In genomic region chr20:32224463-32224862, GRCh38 we compare ENCODE assay signal across 18 cellular contexts. TPM values are rescaled to one million over a fixed set of nuclear protein-coding genes. Genes with fewer than 3 reads are reported as not detected.
A peak's percentile ranks its signal among the peaks of the same experiment; 100 is the strongest.
DNase-seq lines count a peak whose midpoint lies in the region; ATAC-seq and TF ChIP-seq lines count a peak whose summit lies in the region.
"Had no signal": no experiment of that assay in that cellular context is flagged by ENCODE, and none has a peak within 500 bp of the region (broad histone marks: within the 10 kb centered on the region; RNA-seq: fewer than 3 reads in every experiment).

No MANE protein-coding gene starts in this region.

- ATAC-seq in stimulated activated naive CD8-positive, alpha-beta T cell treated with anti-CD3 and anti-CD28 coated beads, Interleukin-15, amount 100 ng/mL, for 72 hours, result no peak
- ATAC-seq in HG03457 (IDR thresholded peaks at IDR 0.05; ENCODE audit: unreplicated experiment) (no peak), WTC11 (no peak)
- ATAC-seq: CD8-positive, alpha-beta T cell had no signal

- H3K27ac ChIP-seq in mucosa of rectum (ENCODE audit: low read depth in 2 of 2, low read length in 2 of 2), result peak overlapping the region; percentile 63 to 82
- H3K27ac ChIP-seq: 22Rv1, RWPE1 had no signal

- no peak overlapping the region for H3K4me3 ChIP-seq in mucosa of rectum (ENCODE audit: low read length in 2 of 2)

- H3K4me1 ChIP-seq in mucosa of rectum (ENCODE audit: control insufficient read depth in 2 of 2, insufficient read depth in 2 of 2, low read length in 2 of 2), result peaks cover 29 to 49% of the 10 kb centered on the region in 2 donors

- no peak for DNase-seq in T-helper 2 cell treated with Interferon-gamma antibody and Interleukin-4, amounts not matched to agents 5 μg/mL and 100 μg/mL, for 36 hours (ENCODE audit: low spot score)
- DNase-seq in T-helper 2 cell (no peak), type B pancreatic cell (ENCODE audit: extremely low spot score, unreplicated experiment) (no peak), WTC11 (ENCODE audit: low spot score) (no peak)
- no peak for DNase-seq in stimulated activated naive CD8-positive, alpha-beta T cell treated with anti-CD3 and anti-CD28 coated beads, Interleukin-15, amount 100 ng/mL, for 72 hours
- DNase-seq: CD8-positive, alpha-beta T cell; DMS79; GOT3; KBM-7; NCI-H1436; NCI-H2029; NCI-H2171 treated with DMSO at 0.1 percent for 48 hours; NCI-H446 treated with DMSO at 0.1 percent for 48 hours had no signal

- peaks cover 27 to 49% of the 10 kb centered on the region in 2 donors for H3K36me3 ChIP-seq in mucosa of rectum (ENCODE audit: control insufficient read depth in 2 of 2, insufficient read depth in 2 of 2, low read length in 2 of 2)

- no peaks in the 10 kb centered on the region for H3K9me3 Mint-ChIP-seq in T-helper 2 cell treated with Interferon-gamma antibody and Interleukin-4, amounts not matched to agents 5 μg/mL and 100 μg/mL, for 36 hours
- no peaks in the 10 kb centered on the region for H3K9me3 Mint-ChIP-seq in stimulated activated naive CD8-positive, alpha-beta T cell treated with anti-CD3 and anti-CD28 coated beads, Interleukin-15, Interleukin-2, amounts not matched to agents 100 ng/mL and 50 ng/mL, for 24 hours
- no peaks in the 10 kb centered on the region for H3K9me3 Mint-ChIP-seq in stimulated activated naive CD8-positive, alpha-beta T cell treated with anti-CD3 and anti-CD28 coated beads, Interleukin-15, amount 100 ng/mL, for 72 hours
- no peaks in the 10 kb centered on the region for H3K9me3 Mint-ChIP-seq in type B pancreatic cell
- no peaks in the 10 kb centered on the region for H3K9me3 Mint-ChIP-seq in WTC11
- H3K9me3 Mint-ChIP-seq: CD8-positive, alpha-beta T cell had no signal

- no peaks in the 10 kb centered on the region for H3K9me3 ChIP-seq in mucosa of rectum (ENCODE audit: control insufficient read depth in 2 of 2, low read length in 2 of 2)

- peak overlapping the region in 1 of 2 donors; percentile 37 for H3K9ac ChIP-seq in mucosa of rectum (ENCODE audit: low read depth in 1 of 2, low read length in 2 of 2)

- peak overlapping the region; percentile 4 for H3K27ac Mint-ChIP-seq in T-helper 2 cell treated with Interferon-gamma antibody and Interleukin-4, amounts not matched to agents 5 μg/mL and 100 μg/mL, for 36 hours
- H3K27ac Mint-ChIP-seq in stimulated activated naive CD8-positive, alpha-beta T cell treated with anti-CD3 and anti-CD28 coated beads, Interleukin-15, Interleukin-2, amounts not matched to agents 100 ng/mL and 50 ng/mL, for 24 hours, result peak overlapping the region; percentile 19
- peak overlapping the region in 1 of 2 donors; percentile 79 for H3K27ac Mint-ChIP-seq in stimulated activated naive CD8-positive, alpha-beta T cell treated with anti-CD3 and anti-CD28 coated beads, Interleukin-15, amount 100 ng/mL, for 72 hours
- peak overlapping the region; percentile 63 for H3K27ac Mint-ChIP-seq in type B pancreatic cell
- no peak overlapping the region for H3K27ac Mint-ChIP-seq in WTC11
- H3K27ac Mint-ChIP-seq: CD8-positive, alpha-beta T cell had no signal

- CTCF ChIA-PET in WTC11 (lab: Charles Lee), result no interaction called here

- TF ChIP-seq CTCF in type B pancreatic cell (conservative IDR thresholded peaks at IDR 0.05) (no peak), WTC11 (IDR thresholded peaks at IDR 0.05) (no peak)

- no peaks in the 10 kb centered on the region for H3K27me3 Mint-ChIP-seq in T-helper 2 cell treated with Interferon-gamma antibody and Interleukin-4, amounts not matched to agents 5 μg/mL and 100 μg/mL, for 36 hours (ENCODE audit: low read depth)
- H3K27me3 Mint-ChIP-seq in stimulated activated naive CD8-positive, alpha-beta T cell treated with anti-CD3 and anti-CD28 coated beads, Interleukin-15, Interleukin-2, amounts not matched to agents 100 ng/mL and 50 ng/mL, for 24 hours, result no peaks in the 10 kb centered on the region
- no peaks in the 10 kb centered on the region for H3K27me3 Mint-ChIP-seq in stimulated activated naive CD8-positive, alpha-beta T cell treated with anti-CD3 and anti-CD28 coated beads, Interleukin-15, amount 100 ng/mL, for 72 hours
- H3K27me3 Mint-ChIP-seq in type B pancreatic cell (no peaks in the 10 kb centered on the region), WTC11 (ENCODE audit: low read depth) (no peaks in the 10 kb centered on the region)

- peaks cover 41% of the 10 kb centered on the region for H3K36me3 Mint-ChIP-seq in T-helper 2 cell treated with Interferon-gamma antibody and Interleukin-4, amounts not matched to agents 5 μg/mL and 100 μg/mL, for 36 hours (ENCODE audit: low read depth)
- H3K36me3 Mint-ChIP-seq in stimulated activated naive CD8-positive, alpha-beta T cell treated with anti-CD3 and anti-CD28 coated beads, Interleukin-15, Interleukin-2, amounts not matched to agents 100 ng/mL and 50 ng/mL, for 24 hours (ENCODE audit: low read depth), result peaks cover 87% of the 10 kb centered on the region
- peaks cover 23% of the 10 kb centered on the region for H3K36me3 Mint-ChIP-seq in type B pancreatic cell
- H3K36me3 Mint-ChIP-seq in WTC11, result peaks cover 41% of the 10 kb centered on the region

- H3K27me3 ChIP-seq in mucosa of rectum (ENCODE audit: control insufficient read depth in 2 of 2, insufficient read depth in 2 of 2, low read length in 2 of 2), result no peaks in the 10 kb centered on the region

- POLR2A ChIA-PET in WTC11 (lab: Charles Lee), result interaction anchor here (0.6 kb wide), 1 partner anchor 17 kb away, joined by 4 read pairs; no protein-coding TSS in a partner anchor

- H3K4me3 Mint-ChIP-seq in T-helper 2 cell treated with Interferon-gamma antibody and Interleukin-4, amounts not matched to agents 5 μg/mL and 100 μg/mL, for 36 hours, result no peak overlapping the region
- no peak overlapping the region for H3K4me3 Mint-ChIP-seq in stimulated activated naive CD8-positive, alpha-beta T cell treated with anti-CD3 and anti-CD28 coated beads, Interleukin-15, Interleukin-2, amounts not matched to agents 100 ng/mL and 50 ng/mL, for 24 hours
- H3K4me3 Mint-ChIP-seq in stimulated activated naive CD8-positive, alpha-beta T cell treated with anti-CD3 and anti-CD28 coated beads, Interleukin-15, amount 100 ng/mL, for 72 hours, result no peak overlapping the region
- H3K4me3 Mint-ChIP-seq in type B pancreatic cell, result peak overlapping the region; percentile 59
- no peak overlapping the region for H3K4me3 Mint-ChIP-seq in WTC11
- H3K4me3 Mint-ChIP-seq: CD8-positive, alpha-beta T cell had no signal

- peaks cover 3% of the 10 kb centered on the region for H3K4me1 Mint-ChIP-seq in T-helper 2 cell treated with Interferon-gamma antibody and Interleukin-4, amounts not matched to agents 5 μg/mL and 100 μg/mL, for 36 hours (ENCODE audit: low read depth)
- H3K4me1 Mint-ChIP-seq in stimulated activated naive CD8-positive, alpha-beta T cell treated with anti-CD3 and anti-CD28 coated beads, Interleukin-15, Interleukin-2, amounts not matched to agents 100 ng/mL and 50 ng/mL, for 24 hours (ENCODE audit: low read depth), result peaks cover 9% of the 10 kb centered on the region
- peaks cover 20% of the 10 kb centered on the region for H3K4me1 Mint-ChIP-seq in stimulated activated naive CD8-positive, alpha-beta T cell treated with anti-CD3 and anti-CD28 coated beads, Interleukin-15, amount 100 ng/mL, for 72 hours
- H3K4me1 Mint-ChIP-seq in type B pancreatic cell (ENCODE audit: unreplicated experiment), result peaks cover 5% of the 10 kb centered on the region
- no peaks in the 10 kb centered on the region for H3K4me1 Mint-ChIP-seq in WTC11

TF ChIP-seq in WTC11, 78 proteins besides CTCF, POLR2A, EP300 and RAD21:
- TF ChIP-seq ZNF416 (CRISPR knock-in tag; IDR thresholded peaks at IDR 0.05), result no peak

RNA-seq across cellular contexts. Expression of gene POFUT1, which starts 16.8 kb away (rescaled TPM):
- 48.9 and 55.8 TPM in 2 replicates for total RNA-seq in type B pancreatic cell (ENCODE audit: low replicate concordance)
- 23.4 to 29.4 TPM (median 25.2 TPM) in 3 replicates for total RNA-seq in WTC11 (2021)

RNA-seq across cellular contexts. Expression of gene PLAGL2, which starts 16.9 kb away (rescaled TPM):
- total RNA-seq in type B pancreatic cell (ENCODE audit: low replicate concordance), result 52.1 and 52.7 TPM in 2 replicates
- 21.4 to 22.6 TPM (median 22.6 TPM) in 3 replicates for total RNA-seq in WTC11 (2021)

RNA-seq across cellular contexts. Expression of gene KIF3B, which starts 53.0 kb away (rescaled TPM):
- 41.2 and 45.9 TPM in 2 replicates for total RNA-seq in type B pancreatic cell (ENCODE audit: low replicate concordance)
- total RNA-seq in WTC11 (2021), result 18.2 to 21.5 TPM (median 18.4 TPM) in 3 replicates
